Comparison of ENCODE assay signal across 10 cellular contexts in the genomic region with DNA sequence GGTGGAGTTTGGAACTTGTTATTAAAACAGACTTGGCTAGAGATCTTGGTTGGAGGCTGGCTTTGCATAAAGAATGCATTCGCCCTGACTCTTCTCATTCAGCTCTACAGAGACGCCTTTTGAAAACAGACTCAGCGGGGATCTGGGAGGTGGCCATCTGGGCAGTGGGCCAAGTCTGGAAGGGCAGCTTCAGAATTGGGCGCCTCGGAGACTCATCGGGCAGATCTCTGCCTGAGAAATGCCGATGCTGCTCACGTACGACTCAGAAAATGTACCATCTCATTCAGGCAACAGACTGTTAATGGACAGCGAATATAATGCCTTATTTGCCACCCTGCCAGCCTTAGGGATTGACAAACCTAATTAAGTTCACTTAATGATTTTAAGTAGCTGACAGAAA.
A peak's percentile ranks its signal among the peaks of the same experiment; 100 is the strongest.
DNase-seq lines count a peak whose midpoint lies in the region; ATAC-seq and TF ChIP-seq lines count a peak whose summit lies in the region.
"Had no signal": no experiment of that assay in that cellular context is flagged by ENCODE, and none has a peak within 500 bp of the region (broad histone marks: within the 10 kb centered on the region; RNA-seq: fewer than 3 reads in every experiment).

No MANE protein-coding gene starts in this region.

- H3K27me3 ChIP-seq in right lobe of liver, result no peaks in the 10 kb centered on the region

- H3K36me3 ChIP-seq in right lobe of liver, result no peaks in the 10 kb centered on the region

- H3K27ac Mint-ChIP-seq in activated CD4-positive, alpha-beta memory T cell treated with anti-CD3 and anti-CD28 coated beads, Interleukin-2, amount 10 ng/mL, durations not matched to agents 7 days and 5 days, result no peak overlapping the region
- H3K27ac Mint-ChIP-seq: memory B cell had no signal

- H3K4me1 ChIP-seq in right lobe of liver, result no peaks in the 10 kb centered on the region

- CTCF ChIA-PET in activated CD4-positive, alpha-beta memory T cell treated with anti-CD3 and anti-CD28 coated beads, Interleukin-2, amount 10 ng/mL, durations not matched to agents 7 days and 5 days (lab: Charles Lee), result no interaction called here

- H3K4me1 Mint-ChIP-seq in activated CD4-positive, alpha-beta memory T cell treated with anti-CD3 and anti-CD28 coated beads, Interleukin-2, amount 10 ng/mL, durations not matched to agents 7 days and 5 days, result no peaks in the 10 kb centered on the region
- H3K4me1 Mint-ChIP-seq: memory B cell had no signal

- WGBS in right lobe of liver (ENCODE audit: insufficient coverage, low coverage, low lambda C conversion rate, missing lambda C conversion rate), result 56% methylated on average over 7 of the region's 10 CpGs

- in situ Hi-C loops in ACHN (cut with HindIII; ENCODE audit: low pct_ligation_motif_present, low pct_unique_long_range_greater_than_20kb, low sequenced_read_pairs), result no loop called here

- intact Hi-C loops in right lobe of liver (cut with DNase I), result no loop called here

- no peak overlapping the region for H3K4me3 Mint-ChIP-seq in activated CD4-positive, alpha-beta memory T cell treated with anti-CD3 and anti-CD28 coated beads, Interleukin-2, amount 10 ng/mL, durations not matched to agents 7 days and 5 days
- H3K4me3 Mint-ChIP-seq: memory B cell had no signal

- H3K27ac ChIP-seq in right lobe of liver, result no peak overlapping the region

- H3K36me3 Mint-ChIP-seq in activated CD4-positive, alpha-beta memory T cell treated with anti-CD3 and anti-CD28 coated beads, Interleukin-2, amount 10 ng/mL, durations not matched to agents 7 days and 5 days (ENCODE audit: low read depth), result no peaks in the 10 kb centered on the region
- H3K36me3 Mint-ChIP-seq: memory B cell had no signal

- no peaks in the 10 kb centered on the region for H3K9me3 ChIP-seq in right lobe of liver

- no peaks in the 10 kb centered on the region for H3K9me3 Mint-ChIP-seq in activated CD4-positive, alpha-beta memory T cell treated with anti-CD3 and anti-CD28 coated beads, Interleukin-2, amount 10 ng/mL, durations not matched to agents 7 days and 5 days
- H3K9me3 Mint-ChIP-seq: memory B cell had no signal

- no peak for TF ChIP-seq POLR2A in right lobe of liver (IDR thresholded peaks at IDR 0.05)

- DNase-seq in ACHN, result peak; percentile 54
- DNase-seq in HT1080 (ENCODE audit: low read depth), result peak; percentile 78
- DNase-seq in hippocampal formation (lab: John Stamatoyannopoulos, UW), result peak; percentile 48 to 84
- DNase-seq in activated CD4-positive, alpha-beta memory T cell treated with anti-CD3 and anti-CD28 coated beads, Interleukin-2, amount 10 ng/mL, durations not matched to agents 7 days and 5 days, result no peak
- no peak for DNase-seq in right lobe of liver
- DNase-seq: activated naive CD4-positive, alpha-beta T cell treated with Interleukin-2 at 50 U/mL for 16 hours had no signal

- ATAC-seq in SK-N-SH treated with all-trans-retinoic acid at 6 μM for 48 hours, result peak; percentile 92
- no peak for ATAC-seq in GM21786 (IDR thresholded peaks at IDR 0.05; ENCODE audit: unreplicated experiment)
- no peak for ATAC-seq in right lobe of liver
- no peak for ATAC-seq in HG03521 (IDR thresholded peaks at IDR 0.05; ENCODE audit: unreplicated experiment)

- POLR2A ChIA-PET in activated CD4-positive, alpha-beta memory T cell treated with anti-CD3 and anti-CD28 coated beads, Interleukin-2, amount 10 ng/mL, durations not matched to agents 7 days and 5 days (lab: Charles Lee), result no interaction called here

- no peak overlapping the region for H3K4me3 ChIP-seq in right lobe of liver

- peaks cover 17% of the 10 kb centered on the region for H3K27me3 Mint-ChIP-seq in activated CD4-positive, alpha-beta memory T cell treated with anti-CD3 and anti-CD28 coated beads, Interleukin-2, amount 10 ng/mL, durations not matched to agents 7 days and 5 days

- no peak for TF ChIP-seq CTCF in right lobe of liver (IDR thresholded peaks at IDR 0.05)

TF ChIP-seq in SK-N-SH treated with all-trans-retinoic acid at 6 μM for 48 hours, 23 proteins besides CTCF, POLR2A, EP300 and RAD21 (continues in another document):
- TF ChIP-seq ESRRG (CRISPR knock-in tag; IDR thresholded peaks at IDR 0.05), result no peak
- TF ChIP-seq, protein P1, sequence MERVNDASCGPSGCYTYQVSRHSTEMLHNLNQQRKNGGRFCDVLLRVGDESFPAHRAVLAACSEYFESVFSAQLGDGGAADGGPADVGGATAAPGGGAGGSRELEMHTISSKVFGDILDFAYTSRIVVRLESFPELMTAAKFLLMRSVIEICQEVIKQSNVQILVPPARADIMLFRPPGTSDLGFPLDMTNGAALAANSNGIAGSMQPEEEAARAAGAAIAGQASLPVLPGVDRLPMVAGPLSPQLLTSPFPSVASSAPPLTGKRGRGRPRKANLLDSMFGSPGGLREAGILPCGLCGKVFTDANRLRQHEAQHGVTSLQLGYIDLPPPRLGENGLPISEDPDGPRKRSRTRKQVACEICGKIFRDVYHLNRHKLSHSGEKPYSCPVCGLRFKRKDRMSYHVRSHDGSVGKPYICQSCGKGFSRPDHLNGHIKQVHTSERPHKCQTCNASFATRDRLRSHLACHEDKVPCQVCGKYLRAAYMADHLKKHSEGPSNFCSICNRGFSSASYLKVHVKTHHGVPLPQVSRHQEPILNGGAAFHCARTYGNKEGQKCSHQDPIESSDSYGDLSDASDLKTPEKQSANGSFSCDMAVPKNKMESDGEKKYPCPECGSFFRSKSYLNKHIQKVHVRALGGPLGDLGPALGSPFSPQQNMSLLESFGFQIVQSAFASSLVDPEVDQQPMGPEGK (CRISPR knock-in tag; IDR thresholded peaks at IDR 0.05; ENCODE audit: borderline replicate concordance), result no peak
- no peak for TF ChIP-seq POU6F1 (CRISPR knock-in tag; IDR thresholded peaks at IDR 0.05; ENCODE audit: borderline replicate concordance, low read depth)
- no peak for TF ChIP-seq ZFP30 (CRISPR knock-in tag; IDR thresholded peaks at IDR 0.05)
- no peak for TF ChIP-seq BACH2 (CRISPR knock-in tag; IDR thresholded peaks at IDR 0.05; ENCODE audit: borderline replicate concordance)
- TF ChIP-seq CSRNP3 (CRISPR knock-in tag; IDR thresholded peaks at IDR 0.05), result no peak
- TF ChIP-seq CREB5 (CRISPR knock-in tag; IDR thresholded peaks at IDR 0.05; ENCODE audit: low read depth), result no peak
- 0 out of 2 replicates have a peak, but pooled peaks have one; percentile 22 for TF ChIP-seq TCF4 (CRISPR knock-in tag; IDR thresholded peaks at IDR 0.05; ENCODE audit: borderline replicate concordance)
- no peak for TF ChIP-seq ZNF565 (CRISPR knock-in tag; conservative IDR thresholded peaks at IDR 0.05; ENCODE audit: low read depth)
- no peak for TF ChIP-seq TOX (CRISPR knock-in tag; IDR thresholded peaks at IDR 0.05; ENCODE audit: borderline replicate concordance)
- no peak for TF ChIP-seq GLIS3 (CRISPR knock-in tag; IDR thresholded peaks at IDR 0.05)
- no peak for TF ChIP-seq ARNTL (CRISPR knock-in tag; IDR thresholded peaks at IDR 0.05; ENCODE audit: borderline replicate concordance, low read depth)
- 0 out of 2 replicates have a peak, but pooled peaks have one; percentile 7 for TF ChIP-seq ZNF70 (CRISPR knock-in tag; IDR thresholded peaks at IDR 0.05)
- peak; percentile 77; the same call in 1 of the 2 replicates for TF ChIP-seq CSDC2 (CRISPR knock-in tag; IDR thresholded peaks at IDR 0.05)
- TF ChIP-seq ISL1 (CRISPR knock-in tag; IDR thresholded peaks at IDR 0.05), result peak; percentile 55
- no peak for TF ChIP-seq PPARA (CRISPR knock-in tag; IDR thresholded peaks at IDR 0.05; ENCODE audit: borderline replicate concordance)
- no peak for TF ChIP-seq OSR1 (CRISPR knock-in tag; IDR thresholded peaks at IDR 0.05)

Comparison
In these comparisons a context has a peak if more than half of its experiments do, and no peak if none do; other contexts are left out.
1. DNase-seq: peak in ACHN (single experiment), HT1080 (single experiment) and hippocampal formation (2 of 2); none in activated CD4-positive, alpha-beta memory T cell treated with anti-CD3 and anti-CD28 coated beads, Interleukin-2, amount 10 ng/mL, durations not matched to agents 7 days and 5 days (single experiment) and right lobe of liver (0 of 3).